In genomic region chr1:41158147-41158875, GRCh38 we compare ENCODE assay signal across 2 cellular contexts.
TF ChIP-seq lines count a peak whose summit lies in the region.

No MANE protein-coding gene starts in this region.

TF ChIP-seq in liver, 16 proteins besides CTCF, POLR2A, EP300 and RAD21:
- no peak for TF ChIP-seq YY1 (IDR thresholded peaks at IDR 0.05)
- TF ChIP-seq NR2F2 (IDR thresholded peaks at IDR 0.05): no peak
- TF ChIP-seq FOXA1 (IDR thresholded peaks at IDR 0.05): no peak
- TF ChIP-seq REST (IDR thresholded peaks at IDR 0.05): no peak
- no peak for TF ChIP-seq FOXA2 (IDR thresholded peaks at IDR 0.05)
- no peak for TF ChIP-seq HNF4A (conservative IDR thresholded peaks at IDR 0.05)
- TF ChIP-seq ZBTB33 (IDR thresholded peaks at IDR 0.05): no peak
- no peak for TF ChIP-seq ATF3 (IDR thresholded peaks at IDR 0.05)
- TF ChIP-seq MAX (IDR thresholded peaks at IDR 0.05): no peak
- TF ChIP-seq TAF1 (conservative IDR thresholded peaks at IDR 0.05): no peak
- TF ChIP-seq EGR1 (IDR thresholded peaks at IDR 0.05; ENCODE audit: low read depth in 2 of 2): no peak

TF ChIP-seq in HepG2, 621 proteins besides CTCF, POLR2A, EP300 and RAD21:
- TF ChIP-seq ZNF329 (CRISPR knock-in tag; IDR thresholded peaks at IDR 0.05; ENCODE audit: low read depth) (no peak), BCL6 (CRISPR knock-in tag; IDR thresholded peaks at IDR 0.05) (no peak), SMC3 (IDR thresholded peaks at IDR 0.05; ENCODE audit: low read length) (no peak), ZBTB14 (CRISPR knock-in tag; IDR thresholded peaks at IDR 0.05) (no peak), ZNF234 (CRISPR knock-in tag; conservative IDR thresholded peaks at IDR 0.05) (no peak), ZNF33B (CRISPR knock-in tag; IDR thresholded peaks at IDR 0.05) (no peak), POGZ (CRISPR knock-in tag; IDR thresholded peaks at IDR 0.05) (no peak), MXD3 (CRISPR knock-in tag; IDR thresholded peaks at IDR 0.05) (no peak), RBM39 (IDR thresholded peaks at IDR 0.05; ENCODE audit: low read depth, low read length, poor library complexity, severe bottlenecking) (no peak), AFF4 (CRISPR knock-in tag; IDR thresholded peaks at IDR 0.05) (no peak), FOXA1 (IDR thresholded peaks at IDR 0.05) (no peak), FOXA1 (CRISPR knock-in tag; IDR thresholded peaks at IDR 0.05) (no peak), ZKSCAN1 (IDR thresholded peaks at IDR 0.05; ENCODE audit: low read length) (no peak), ZFP36L1 (CRISPR knock-in tag; IDR thresholded peaks at IDR 0.05) (no peak), JUNB (CRISPR knock-in tag; IDR thresholded peaks at IDR 0.05; ENCODE audit: borderline replicate concordance) (no peak), ZNF142 (CRISPR knock-in tag; IDR thresholded peaks at IDR 0.05) (no peak), ZNF782 (CRISPR knock-in tag; IDR thresholded peaks at IDR 0.05; ENCODE audit: borderline replicate concordance) (no peak), ZNF576 (CRISPR knock-in tag; IDR thresholded peaks at IDR 0.05) (no peak), ZNF784 (CRISPR knock-in tag; IDR thresholded peaks at IDR 0.05; ENCODE audit: borderline replicate concordance) (no peak), SRF (IDR thresholded peaks at IDR 0.05; ENCODE audit: low read depth, low read length) (no peak)
